In genomic region chr3:40924559-40925058, GRCh38 we compare ENCODE assay signal across 15 cellular contexts.
DNase-seq lines count a peak whose midpoint lies in the region; ATAC-seq, FAIRE-seq and TF ChIP-seq lines count a peak whose summit lies in the region.
"Had no signal": no experiment of that assay in that cellular context is flagged by ENCODE, and none has a peak within 500 bp of the region (broad histone marks: within the 10 kb centered on the region; RNA-seq: fewer than 3 reads in every experiment).

No MANE protein-coding gene starts in this region.

- no peaks in the 10 kb centered on the region for H3K9me2 ChIP-seq in PC-3 (replicated peaks; ENCODE audit: low read length)

- H3K4me1 ChIP-seq in PC-3 (ENCODE audit: insufficient read depth, low read length) = peaks cover 8% of the 10 kb centered on the region

- H3K36me3 ChIP-seq in PC-3 (ENCODE audit: low read depth, low read length) = no peaks in the 10 kb centered on the region

- H3K9ac ChIP-seq in PC-3 (ENCODE audit: low read length) = no peak overlapping the region

- no peaks in the 10 kb centered on the region for H3K9me3 ChIP-seq in PC-3 (ENCODE audit: low read length)

- H2AFZ ChIP-seq in PC-3 (ENCODE audit: low read length) = no peak overlapping the region

- no peak overlapping the region for H3K4me3 ChIP-seq in PC-3 (ENCODE audit: low read length)

- BruUV-seq in PC-3 (replicated peaks; lab: Mats Ljungman, UMichigan) = no TSS peak

- ATAC-seq in PC-3 = peak; percentile 42; the same call in 1 of the 2 replicates
- no peak for ATAC-seq in GM18909 (IDR thresholded peaks at IDR 0.05; ENCODE audit: poor library complexity, unreplicated experiment)

- peak; percentile 17 for DNase-seq in Ammon's horn (ENCODE audit: low spot score)
- peak; percentile 2 for DNase-seq in NCI-H128 (lab: John Stamatoyannopoulos, UW; ENCODE audit: unreplicated experiment)
- no peak for DNase-seq in PC-3
- DNase-seq in medulla oblongata (ENCODE audit: extremely low spot score) = peak; percentile 41
- no peak for DNase-seq in T1000 (lab: John Stamatoyannopoulos, UW)
- no peak for DNase-seq in stimulated activated CD8-positive, alpha-beta memory T cell treated with anti-CD3 and anti-CD28 coated beads, Interleukin-4, amount 100 ng/mL, for 48 hours
- no peak for DNase-seq in frontal cortex (ENCODE audit: low spot score in 2 of 2)
- DNase-seq: activated CD4-positive, alpha-beta T cell treated with anti-CD3 and anti-CD28 coated beads, Interleukin-2, amount 50 U/mL, for 48 hours; CD4-positive, alpha-beta memory T cell; kidney; stimulated activated naive CD4-positive, alpha-beta T cell treated with Interleukin-2 at 50 U/mL for 16 hours; T-helper 9 cell had no signal

- CTCF ChIA-PET in PC-3 (lab: Charles Lee) = no interaction called here

- H4K20me1 ChIP-seq in PC-3 (ENCODE audit: low read length) = no peaks in the 10 kb centered on the region

- H3K27ac ChIP-seq in PC-3 (ENCODE audit: low read length) = no peak overlapping the region

- no peaks in the 10 kb centered on the region for H3K27me3 ChIP-seq in PC-3 (ENCODE audit: low read length)

- H3F3A ChIP-seq in PC-3 (ENCODE audit: low read length, unreplicated experiment) = no peaks in the 10 kb centered on the region

- no peak for TF ChIP-seq CTCF in PC-3 (conservative IDR thresholded peaks at IDR 0.05; ENCODE audit: low read depth, low read length)

- no peaks in the 10 kb centered on the region for H3K79me2 ChIP-seq in PC-3 (ENCODE audit: low read length)

- no peak for FAIRE-seq in frontal cortex (lab: Jason Lieb, UNC)
- FAIRE-seq: A204.1, colon, kidney had no signal

- POLR2A ChIA-PET in PC-3 (lab: Charles Lee; ENCODE audit: unreplicated experiment) = no interaction called here

- intact Hi-C loops in PC-3 (cut with micrococcal nuclease) = loop anchor here (5.0 kb wide), 2 partner anchors 278 to 958 kb away; no protein-coding TSS in a partner anchor

- no peak overlapping the region for H3K4me2 ChIP-seq in PC-3 (ENCODE audit: low read length)

Comparison
In these comparisons a context has a peak if more than half of its experiments do, and no peak if none do; other contexts are left out.
1. DNase-seq: peak in Ammon's horn (single experiment), NCI-H128 (single experiment) and medulla oblongata (single experiment); none in PC-3 (single experiment), T1000 (single experiment), stimulated activated CD8-positive, alpha-beta memory T cell treated with anti-CD3 and anti-CD28 coated beads, Interleukin-4, amount 100 ng/mL, for 48 hours (single experiment) and frontal cortex (0 of 2).